8 cellular contexts compared by ENCODE assay signal in genomic region chr19:9793051-9793591, GRCh38. TPM values are rescaled to one million over a fixed set of nuclear protein-coding genes. Genes with fewer than 3 reads are reported as not detected.
A peak's percentile ranks its signal among the peaks of the same experiment; 100 is the strongest.
DNase-seq lines count a peak whose midpoint lies in the region; ATAC-seq and TF ChIP-seq lines count a peak whose summit lies in the region.

No MANE protein-coding gene starts in this region.

- H3K4me3 ChIP-seq in NT2/D1 (ENCODE audit: insufficient read length, low read depth) (peak overlapping the region; percentile 89), ovary (peak overlapping the region; percentile 72), thyroid gland (replicated peaks in 1 of 3) (peak overlapping the region; percentile 56 to 69 (median 68))

- H3K4me1 ChIP-seq in NT2/D1 (ENCODE audit: insufficient read depth, insufficient read length) (peaks cover 7% of the 10 kb centered on the region), ovary (ENCODE audit: insufficient read depth) (no peaks in the 10 kb centered on the region), thyroid gland (peaks cover 6 to 11% of the 10 kb centered on the region in 2 donors)

- H3K9ac ChIP-seq in NT2/D1 (ENCODE audit: insufficient read length, low read depth), result peak overlapping the region; percentile 90

- peak; percentile 13 for DNase-seq in NT2/D1 (ENCODE audit: low read depth, low spot score)
- DNase-seq in activated naive CD4-positive, alpha-beta T cell treated with Interleukin-2 at 50 U/mL for 16 hours, result peak; percentile 68
- peak; percentile 30 for DNase-seq in globus pallidus (ENCODE audit: low spot score)
- peak in 4 of 5 donors; percentile 42 to 79 (median 71) for DNase-seq in ovary
- peak; percentile 63 to 65 for DNase-seq in thyroid gland
- DNase-seq in GM13976 (ENCODE audit: low spot score), result no peak
- DNase-seq in GM19238 (ENCODE audit: insufficient read length, low spot score), result no peak

- no peaks in the 10 kb centered on the region for H3K27me3 ChIP-seq in NT2/D1 (ENCODE audit: insufficient read depth, insufficient read length)
- no peaks in the 10 kb centered on the region for H3K27me3 ChIP-seq in ovary
- no peaks in the 10 kb centered on the region for H3K27me3 ChIP-seq in thyroid gland

- H3K27ac ChIP-seq in ovary (peak overlapping the region; percentile 67 to 92), thyroid gland (peak overlapping the region; percentile 66 to 93 (median 75))

- TF ChIP-seq CTCF in ovary (IDR thresholded peaks at IDR 0.05) (no peak), thyroid gland (IDR thresholded peaks at IDR 0.05) (no peak), GM13976 (IDR thresholded peaks at IDR 0.05; ENCODE audit: borderline replicate concordance, control extremely low read depth, extremely low read depth, insufficient read depth, missing control alignments) (no peak)

- in situ Hi-C loops in GM13976 (cut with MboI; ENCODE audit: low sequenced_read_pairs, unreplicated experiment), result loop anchor here (10.0 kb wide), 4 partner anchors 168 to 658 kb away; partner anchors contain the start of genes ZNF561 and ZNF699

- peaks cover 4% of the 10 kb centered on the region for H3K36me3 ChIP-seq in NT2/D1 (ENCODE audit: insufficient read depth, insufficient read length, low read length)
- H3K36me3 ChIP-seq in ovary, result no peaks in the 10 kb centered on the region
- no peaks in the 10 kb centered on the region for H3K36me3 ChIP-seq in thyroid gland

- no peaks in the 10 kb centered on the region for H3K9me3 ChIP-seq in NT2/D1 (ENCODE audit: insufficient read depth, low read length)
- H3K9me3 ChIP-seq in ovary, result no peaks in the 10 kb centered on the region
- H3K9me3 ChIP-seq in thyroid gland, result no peaks in the 10 kb centered on the region

- 14 to 19% (median 18%) methylated on average over 35 to 38 of the region's 38 CpGs for WGBS in ovary, 3 donors
- WGBS in thyroid gland, 2 donors, result 17 to 32% methylated on average over 17 to 24 of the region's 38 CpGs

- peak; percentile 12 for ATAC-seq in GM18498 (IDR thresholded peaks at IDR 0.05; ENCODE audit: unreplicated experiment)

- TF ChIP-seq POLR2A in ovary (IDR thresholded peaks at IDR 0.05), result peak; percentile 6
- no peak for TF ChIP-seq POLR2A in thyroid gland (IDR thresholded peaks at IDR 0.05)

- no peak for TF ChIP-seq EP300 in ovary (IDR thresholded peaks at IDR 0.05)

- intact Hi-C loops in ovary (cut with DNase I) (loop anchor here in 2 of 4 donors (5.0 to 10.0 kb wide), 4 partner anchors 166 to 648 kb away; partner anchors contain the start of gene ZNF317 (in 1 of the 2)), thyroid gland (cut with DNase I) (loop anchor here (10.0 kb wide), 1 partner anchor 468 kb away; the partner anchor contains the start of gene ZNF559)

RNA-seq across cellular contexts. Expression of gene ZNF846, which starts 24.6 kb away (rescaled TPM):
- total RNA-seq in ovary (10 to 100 TPM; 12.6 to 31.0 (median 21.0) TPM), thyroid gland (10 to 100 TPM; 12.1 to 24.4 (median 19.3) TPM)
- 10 to 100 TPM; 10.6 to 20.3 TPM for polyA plus RNA-seq in ovary

RNA-seq across cellular contexts. Expression of gene FBXL12, which starts 25.8 kb away (rescaled TPM):
- total RNA-seq in ovary (10 to 100 TPM; 22.3 to 34.4 (median 27.7) TPM), thyroid gland (10 to 100 TPM; 16.7 to 37.1 (median 20.7) TPM)
- 10 to 100 TPM; 18.3 to 24.0 TPM for polyA plus RNA-seq in ovary

RNA-seq across cellular contexts. Expression of gene UBL5, which starts 34.6 kb away (rescaled TPM):
- total RNA-seq in ovary (100 to 1,000 TPM; 217 to 412 (median 255) TPM), thyroid gland (100 to 1,000 TPM; 141 to 743 (median 475) TPM)
- polyA plus RNA-seq in ovary, result 100 to 1,000 TPM; 315 to 492 TPM

RNA-seq across cellular contexts. Expression of gene PIN1, which starts 42.0 kb away (rescaled TPM):
- total RNA-seq in ovary (10 to 100 TPM; 49.2 to 70.9 (median 61.0) TPM), thyroid gland (10 to 100 TPM; 50.0 to 98.0 (median 72.3) TPM)
- 10 to 100 TPM in 1 of 2 donors, 1 to 10 TPM in 1; 6.3 to 94.2 TPM for polyA plus RNA-seq in ovary

Comparison
In these comparisons a context has a peak if more than half of its experiments do, and no peak if none do; other contexts are left out.
1. DNase-seq: peak in NT2/D1 (single experiment), activated naive CD4-positive, alpha-beta T cell treated with Interleukin-2 at 50 U/mL for 16 hours (single experiment), globus pallidus (single experiment), ovary (4 of 5) and thyroid gland (2 of 2); none in GM13976 (single experiment) and GM19238 (single experiment).
2. Peak in every context shown above with its lines, with median percentiles within 50 percentile points of each other: H3K4me3 ChIP-seq.